Comparison of ENCODE assay signal across 12 cellular contexts in the genomic region with DNA sequence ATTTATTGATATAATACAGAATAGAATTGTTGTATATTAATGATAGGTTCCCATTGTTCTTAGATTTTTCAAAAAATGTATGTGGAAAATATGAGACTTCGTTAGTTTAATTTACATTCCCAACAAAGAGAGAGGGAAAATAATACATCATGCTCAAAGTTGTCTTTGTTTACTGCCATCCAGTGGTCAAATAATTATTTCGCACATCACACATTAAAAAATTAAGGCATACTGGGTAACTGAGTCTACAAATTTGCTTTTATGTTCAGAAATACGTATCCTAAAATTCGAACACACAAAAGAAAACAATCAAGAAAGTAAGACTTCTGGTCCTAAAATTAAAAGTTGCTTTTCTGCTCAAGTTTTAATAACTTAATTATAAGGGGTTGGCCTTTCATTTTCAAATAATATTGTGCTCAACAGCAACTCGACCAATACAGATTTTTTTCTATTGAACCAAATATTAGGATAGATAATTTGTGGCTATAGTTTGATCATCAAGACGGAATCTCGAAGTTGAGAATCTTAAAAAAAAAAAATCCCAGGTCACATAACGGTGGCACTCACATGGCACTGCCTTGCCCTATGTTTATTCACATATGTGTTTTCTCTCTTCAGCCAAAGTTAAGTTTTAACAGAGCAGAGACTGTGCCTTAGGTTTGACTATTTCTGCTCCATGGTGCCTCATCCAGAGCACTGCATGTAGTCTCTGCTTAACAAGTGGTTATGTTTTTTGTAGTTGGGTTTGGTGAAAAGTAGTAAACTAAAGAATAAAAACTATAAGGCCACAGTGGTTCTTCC. TPM values are rescaled to one million over a fixed set of nuclear protein-coding genes. Genes with fewer than 3 reads are reported as not detected.
DNase-seq lines count a peak whose midpoint lies in the region; ATAC-seq, FAIRE-seq and TF ChIP-seq lines count a peak whose summit lies in the region.
"Had no signal": no experiment of that assay in that cellular context is flagged by ENCODE, and none has a peak within 500 bp of the region (broad histone marks: within the 10 kb centered on the region; RNA-seq: fewer than 3 reads in every experiment).

No MANE protein-coding gene starts in this region.

- no peak overlapping the region for H3K4me2 ChIP-seq in endothelial cell of umbilical vein (ENCODE audit: insufficient read depth, low read length)

- no peak overlapping the region for H3K4me3 Mint-ChIP-seq in activated CD8-positive, alpha-beta T cell treated with anti-CD3 and anti-CD28 coated beads for 36 hours
- no peak overlapping the region for H3K4me3 Mint-ChIP-seq in activated CD8-positive, alpha-beta T cell treated with anti-CD3 and anti-CD28 coated beads, Interleukin-2, amount 10 ng/mL, durations not matched to agents 7 days and 5 days

- TF ChIP-seq POLR2A in NB4 (IDR thresholded peaks at IDR 0.05; ENCODE audit: extremely low read depth, insufficient read length), result no peak
- TF ChIP-seq POLR2A in endothelial cell of umbilical vein (IDR thresholded peaks at IDR 0.05; ENCODE audit: low read depth, low read length), result no peak

- H3K9me3 Mint-ChIP-seq in activated CD8-positive, alpha-beta T cell treated with anti-CD3 and anti-CD28 coated beads for 36 hours, result no peaks in the 10 kb centered on the region
- H3K9me3 Mint-ChIP-seq in activated CD8-positive, alpha-beta T cell treated with anti-CD3 and anti-CD28 coated beads, Interleukin-2, amount 10 ng/mL, durations not matched to agents 7 days and 5 days (ENCODE audit: insufficient read depth), result no peaks in the 10 kb centered on the region

- no peak for FAIRE-seq in endothelial cell of umbilical vein (lab: Jason Lieb, UNC)

- no peak overlapping the region for H3K9ac ChIP-seq in endothelial cell of umbilical vein (replicated peaks; ENCODE audit: extremely low read depth, insufficient read depth, low read length)

- H3K27me3 Mint-ChIP-seq in activated CD8-positive, alpha-beta T cell treated with anti-CD3 and anti-CD28 coated beads for 36 hours, result no peaks in the 10 kb centered on the region
- H3K27me3 Mint-ChIP-seq in activated CD8-positive, alpha-beta T cell treated with anti-CD3 and anti-CD28 coated beads, Interleukin-2, amount 10 ng/mL, durations not matched to agents 7 days and 5 days (ENCODE audit: low read depth), result no peaks in the 10 kb centered on the region

- no peak for ATAC-seq in activated CD8-positive, alpha-beta T cell treated with anti-CD3 and anti-CD28 coated beads for 36 hours
- ATAC-seq in activated CD8-positive, alpha-beta T cell treated with anti-CD3 and anti-CD28 coated beads, Interleukin-2, amount 10 ng/mL, durations not matched to agents 7 days and 5 days, result no peak
- ATAC-seq in thoracic aorta (ENCODE audit: insufficient number of reproducible peaks, low FRiP score, low read depth) (no peak), GM18502 (IDR thresholded peaks at IDR 0.05; ENCODE audit: poor library complexity, unreplicated experiment) (no peak)
- no peak for ATAC-seq in activated CD4-positive, CD25-positive, alpha-beta regulatory T cell treated with anti-CD3 and anti-CD28 coated beads, Interleukin-2, amount 50 U/mL, for 24 hours

- no peaks in the 10 kb centered on the region for H3K9me1 ChIP-seq in endothelial cell of umbilical vein (replicated peaks; ENCODE audit: control insufficient read depth, extremely low read depth, insufficient read depth, low read length)

- no peak overlapping the region for H3K4me3 ChIP-seq in NB4 (ENCODE audit: low read depth, low read length)
- no peak overlapping the region for H3K4me3 ChIP-seq in endothelial cell of umbilical vein (replicated peaks in 1 of 3; ENCODE audit: insufficient read depth in 1 of 3, low read depth in 1 of 3, low read length in 3 of 3)
- no peak overlapping the region for H3K4me3 ChIP-seq in thoracic aorta
- H3K4me3 ChIP-seq: SJCRH30, suprapubic skin had no signal

- H3K27me3 ChIP-seq in endothelial cell of umbilical vein (ENCODE audit: control insufficient read depth in 2 of 2, insufficient read depth in 2 of 2, low read length in 2 of 2), result no peaks in the 10 kb centered on the region
- H3K27me3 ChIP-seq in thoracic aorta (replicated peaks; ENCODE audit: insufficient read depth), result no peaks in the 10 kb centered on the region
- H3K27me3 ChIP-seq: SJCRH30, suprapubic skin had no signal

- H3K36me3 ChIP-seq in endothelial cell of umbilical vein (ENCODE audit: control insufficient read depth in 2 of 2, extremely low read depth in 1 of 2, insufficient read depth in 2 of 2, low read length in 2 of 2) (no peaks in the 10 kb centered on the region), thoracic aorta (no peaks in the 10 kb centered on the region)
- H3K36me3 ChIP-seq: SJCRH30, suprapubic skin had no signal

- no peak overlapping the region for H3K27ac Mint-ChIP-seq in activated CD8-positive, alpha-beta T cell treated with anti-CD3 and anti-CD28 coated beads for 36 hours
- H3K27ac Mint-ChIP-seq in activated CD8-positive, alpha-beta T cell treated with anti-CD3 and anti-CD28 coated beads, Interleukin-2, amount 10 ng/mL, durations not matched to agents 7 days and 5 days, result no peak overlapping the region

- H4K20me1 ChIP-seq in endothelial cell of umbilical vein (replicated peaks; ENCODE audit: control insufficient read depth, extremely low read depth, insufficient read depth, low read length), result no peaks in the 10 kb centered on the region

- H3K4me1 Mint-ChIP-seq in activated CD8-positive, alpha-beta T cell treated with anti-CD3 and anti-CD28 coated beads for 36 hours (ENCODE audit: low read depth), result no peaks in the 10 kb centered on the region
- no peaks in the 10 kb centered on the region for H3K4me1 Mint-ChIP-seq in activated CD8-positive, alpha-beta T cell treated with anti-CD3 and anti-CD28 coated beads, Interleukin-2, amount 10 ng/mL, durations not matched to agents 7 days and 5 days (ENCODE audit: low read depth)

- peak; percentile 0 for TF ChIP-seq CTCF in activated CD8-positive, alpha-beta T cell treated with anti-CD3 and anti-CD28 coated beads for 36 hours (IDR thresholded peaks at IDR 0.05)
- TF ChIP-seq CTCF in NB4 (IDR thresholded peaks at IDR 0.05; ENCODE audit: low read depth, low read length), result no peak
- TF ChIP-seq CTCF in endothelial cell of umbilical vein (IDR thresholded peaks at IDR 0.05; ENCODE audit: extremely low read depth in 1 of 2, insufficient read depth in 1 of 2, low read depth in 1 of 2, low read length in 2 of 2), result peak in 1 of 2 donors; percentile 19
- peak; percentile 10 for TF ChIP-seq CTCF in thoracic aorta (IDR thresholded peaks at IDR 0.05)

- H3K79me2 ChIP-seq in endothelial cell of umbilical vein (ENCODE audit: control insufficient read depth, insufficient read depth, low read length), result no peaks in the 10 kb centered on the region

- POLR2A ChIA-PET in activated CD8-positive, alpha-beta T cell treated with anti-CD3 and anti-CD28 coated beads for 36 hours (lab: Charles Lee), result no interaction called here
- POLR2A ChIA-PET in activated CD8-positive, alpha-beta T cell treated with anti-CD3 and anti-CD28 coated beads, Interleukin-2, amount 10 ng/mL, durations not matched to agents 7 days and 5 days (lab: Charles Lee), result no interaction called here
- POLR2A ChIA-PET in endothelial cell of umbilical vein (lab: Charles Lee), result no interaction called here

- H3K9me3 ChIP-seq in endothelial cell of umbilical vein (replicated peaks; ENCODE audit: control insufficient read depth, insufficient read depth, low read length) (no peaks in the 10 kb centered on the region), thoracic aorta (no peaks in the 10 kb centered on the region)
- H3K9me3 ChIP-seq: SJCRH30, suprapubic skin had no signal

- BruUV-seq in endothelial cell of umbilical vein (replicated peaks; lab: Mats Ljungman, UMichigan), result no TSS peak

- dilution Hi-C loops in endothelial cell of umbilical vein (cut with MboI; ENCODE audit: extremely low pct_ligation_motif_present, low sequenced_read_pairs), result no loop called here

- no peak overlapping the region for H2AFZ ChIP-seq in endothelial cell of umbilical vein (ENCODE audit: low read depth, low read length)

- intact Hi-C loops in activated CD8-positive, alpha-beta T cell treated with anti-CD3 and anti-CD28 coated beads for 36 hours (cut with micrococcal nuclease), result no loop called here
- intact Hi-C loops in endothelial cell of umbilical vein (cut with micrococcal nuclease), result loop anchor here (1.0 to 10.0 kb wide), 7 partner anchors 224 to 1047 kb away; a partner anchor contains a TSS

- H3K36me3 Mint-ChIP-seq in activated CD8-positive, alpha-beta T cell treated with anti-CD3 and anti-CD28 coated beads for 36 hours (ENCODE audit: low read depth), result no peaks in the 10 kb centered on the region
- H3K36me3 Mint-ChIP-seq in activated CD8-positive, alpha-beta T cell treated with anti-CD3 and anti-CD28 coated beads, Interleukin-2, amount 10 ng/mL, durations not matched to agents 7 days and 5 days (ENCODE audit: low read depth), result no peaks in the 10 kb centered on the region

- H3K4me1 ChIP-seq in endothelial cell of umbilical vein (ENCODE audit: control insufficient read depth, extremely low read depth, insufficient read depth, low read length) (peaks cover 6% of the 10 kb centered on the region), thoracic aorta (ENCODE audit: control insufficient read depth in 1 of 2, low read depth in 2 of 2) (no peaks in the 10 kb centered on the region)
- H3K4me1 ChIP-seq: SJCRH30 had no signal

- H3K27ac ChIP-seq in endothelial cell of umbilical vein (ENCODE audit: insufficient read depth, low read depth, low read length) (no peak overlapping the region), thoracic aorta (no peak overlapping the region)
- H3K27ac ChIP-seq: SJCRH30, suprapubic skin had no signal

- CTCF ChIA-PET in activated CD8-positive, alpha-beta T cell treated with anti-CD3 and anti-CD28 coated beads for 36 hours (lab: Charles Lee), result no interaction called here
- CTCF ChIA-PET in activated CD8-positive, alpha-beta T cell treated with anti-CD3 and anti-CD28 coated beads, Interleukin-2, amount 10 ng/mL, durations not matched to agents 7 days and 5 days (lab: Charles Lee), result no interaction called here
- CTCF ChIA-PET in endothelial cell of umbilical vein (lab: Charles Lee), result interaction anchor here (0.6 to 2.2 kb wide), 5 partner anchors 12 to 470 kb away, joined by 3 to 23 read pairs (median 3); a partner anchor contains a TSS

- no peak for DNase-seq in activated CD8-positive, alpha-beta T cell treated with anti-CD3 and anti-CD28 coated beads for 36 hours
- DNase-seq in activated CD8-positive, alpha-beta T cell treated with anti-CD3 and anti-CD28 coated beads, Interleukin-2, amount 10 ng/mL, durations not matched to agents 7 days and 5 days, result no peak
- DNase-seq in NB4 (ENCODE audit: low read depth) (peak; percentile 12), endothelial cell of umbilical vein (ENCODE audit: low read depth, low spot score) (peak; percentile 41), thoracic aorta (ENCODE audit: low spot score) (no peak), anterior cingulate cortex (lab: John Stamatoyannopoulos, UW) (no peak)
- DNase-seq: activated naive CD4-positive, alpha-beta T cell; COR-L47 had no signal

RNA-seq across cellular contexts. Expression of a gene that starts 12.3 kb away (rescaled TPM):
- total RNA-seq in activated CD8-positive, alpha-beta T cell treated with anti-CD3 and anti-CD28 coated beads for 36 hours, result under 1 TPM in 1 of 2 experiments, not detected in 1; 0.20 TPM
- under 1 TPM in 1 of 2 experiments, not detected in 1; 0.08 TPM for total RNA-seq in activated CD8-positive, alpha-beta T cell treated with anti-CD3 and anti-CD28 coated beads, Interleukin-2, amount 10 ng/mL, durations not matched to agents 7 days and 5 days
- total RNA-seq in endothelial cell of umbilical vein (13.1 and 14.1 TPM in 2 replicates), thoracic aorta (100 to 1,000 TPM; 135 to 152 TPM)
- 6.2 and 6.3 TPM in 2 replicates for polyA plus RNA-seq in endothelial cell of umbilical vein
- 4.6 and 6.0 TPM in 2 replicates for polyA plus RNA-seq in endothelial cell of umbilical vein (2011; cell fraction: cytosol; rRNA removed)
- polyA plus RNA-seq in endothelial cell of umbilical vein (2011; cell fraction: nucleus; rRNA removed), result 4.5 and 4.7 TPM in 2 replicates
- 3.3 and 5.8 TPM in 2 replicates for polyA plus RNA-seq in endothelial cell of umbilical vein (2012)
- polyA minus RNA-seq in endothelial cell of umbilical vein, result 8.1 and 9.5 TPM in 2 replicates
- polyA minus RNA-seq in endothelial cell of umbilical vein (2011; cell fraction: cytosol; rRNA and poly(A)+ RNA removed), result not detected
- polyA minus RNA-seq in endothelial cell of umbilical vein (2011; cell fraction: nucleus; rRNA and poly(A)+ RNA removed), result 5.9 and 10.5 TPM in 2 replicates

Comparison
In these comparisons a context has a peak if more than half of its experiments do, and no peak if none do; other contexts are left out.
1. DNase-seq: peak in NB4 (single experiment) and endothelial cell of umbilical vein (single experiment); none in activated CD8-positive, alpha-beta T cell treated with anti-CD3 and anti-CD28 coated beads for 36 hours (single experiment), activated CD8-positive, alpha-beta T cell treated with anti-CD3 and anti-CD28 coated beads, Interleukin-2, amount 10 ng/mL, durations not matched to agents 7 days and 5 days (single experiment), thoracic aorta (single experiment) and anterior cingulate cortex (0 of 58).
2. RNA of a gene that starts 12.3 kb away (total RNA-seq): 135 to 152 TPM in thoracic aorta and 13.1 to 14.1 TPM in endothelial cell of umbilical vein; 0.20 TPM in activated CD8-positive, alpha-beta T cell treated with anti-CD3 and anti-CD28 coated beads for 36 hours and 0.08 TPM in activated CD8-positive, alpha-beta T cell treated with anti-CD3 and anti-CD28 coated beads, Interleukin-2, amount 10 ng/mL, durations not matched to agents 7 days and 5 days; every median in the first group is over 10 times any median in the second.